23 cellular contexts compared by ENCODE assay signal in genomic region chr1:227958617-227959324, GRCh38. TPM values are rescaled to one million over a fixed set of nuclear protein-coding genes. Genes with fewer than 3 reads are reported as not detected.
"Had no signal": no experiment of that assay in that cellular context is flagged by ENCODE, and none has a peak within 500 bp of the region (broad histone marks: within the 10 kb centered on the region; RNA-seq: fewer than 3 reads in every experiment).

No MANE protein-coding gene starts in this region.

- H3K4me3 Mint-ChIP-seq: activated CD4-positive, alpha-beta memory T cell treated with anti-CD3 and anti-CD28 coated beads, Interleukin-2, amount 10 ng/mL, durations not matched to agents 7 days and 5 days; activated naive CD8-positive, alpha-beta T cell treated with anti-CD3 and anti-CD28 coated beads, Interleukin-2, amount 10 ng/mL, durations not matched to agents 7 days and 5 days; activated T-cell treated with anti-CD3 and anti-CD28 coated beads, Interleukin-2, amount 50 U/mL, for 72 hours; natural killer cell treated with Interleukin-12 subunit alpha and Interleukin-12 subunit beta and Interleukin-15 and Interleukin-18, amount 100 ng/mL, for 72 hours; stimulated activated naive CD8-positive, alpha-beta T cell treated with anti-CD3 and anti-CD28 coated beads, Interleukin-15, amount 100 ng/mL, for 72 hours; T-helper 2 cell treated with Interferon-gamma antibody and Interleukin-4, amounts not matched to agents 5 μg/mL and 100 μg/mL, for 36 hours had no signal

- H3K27ac Mint-ChIP-seq: activated CD4-positive, alpha-beta memory T cell treated with anti-CD3 and anti-CD28 coated beads, Interleukin-2, amount 10 ng/mL, durations not matched to agents 7 days and 5 days; activated naive CD8-positive, alpha-beta T cell treated with anti-CD3 and anti-CD28 coated beads, Interleukin-2, amount 10 ng/mL, durations not matched to agents 7 days and 5 days; activated T-cell treated with anti-CD3 and anti-CD28 coated beads, Interleukin-2, amount 50 U/mL, for 72 hours; natural killer cell treated with Interleukin-12 subunit alpha and Interleukin-12 subunit beta and Interleukin-15 and Interleukin-18, amount 100 ng/mL, for 72 hours; stimulated activated naive CD8-positive, alpha-beta T cell treated with anti-CD3 and anti-CD28 coated beads, Interleukin-15, amount 100 ng/mL, for 72 hours; T-helper 2 cell treated with Interferon-gamma antibody and Interleukin-4, amounts not matched to agents 5 μg/mL and 100 μg/mL, for 36 hours had no signal

- H3K27me3 ChIP-seq: cardiac muscle cell, upper lobe of left lung had no signal

- DNase-seq: activated CD4-positive, alpha-beta memory T cell treated with anti-CD3 and anti-CD28 coated beads, Interleukin-2, amount 10 ng/mL, durations not matched to agents 7 days and 5 days; activated CD4-positive, alpha-beta T cell treated with anti-CD3 and anti-CD28 coated beads for 4 hours; activated naive CD4-positive, alpha-beta T cell; activated naive CD8-positive, alpha-beta T cell treated with anti-CD3 and anti-CD28 coated beads, Interleukin-2, amount 10 ng/mL, durations not matched to agents 7 days and 5 days; activated T-cell treated with anti-CD3 and anti-CD28 coated beads, Interleukin-2, amount 50 U/mL, for 72 hours; amygdala; erythroblast; gastrocnemius medialis; kidney glomerular epithelial cell; nucleus accumbens; retina; SHP77 treated with DMSO at 0.1 percent for 48 hours; SK-N-SH; stimulated activated CD4-positive, alpha-beta T cell treated with anti-CD3 and anti-CD28 coated beads, Interleukin-15, amount 100 ng/mL, for 24 hours; stimulated activated CD4-positive, alpha-beta T cell treated with anti-CD3 and anti-CD28 coated beads, Interleukin-2, amount 100 ng/mL, for 48 hours; stimulated activated naive CD8-positive, alpha-beta T cell treated with anti-CD3 and anti-CD28 coated beads, Interleukin-15, amount 100 ng/mL, for 72 hours; upper lobe of left lung had no signal

- H3K36me3 ChIP-seq: cardiac muscle cell, gastrocnemius medialis, upper lobe of left lung had no signal

- H3K9me3 ChIP-seq: SK-N-SH had no signal

- ATAC-seq: activated T-cell treated with anti-CD3 and anti-CD28 coated beads, Interleukin-2, amount 50 U/mL, for 72 hours; gastrocnemius medialis; natural killer cell treated with Interleukin-12 subunit alpha and Interleukin-12 subunit beta and Interleukin-15 and Interleukin-18, amount 100 ng/mL, for 72 hours; stimulated activated naive CD8-positive, alpha-beta T cell treated with anti-CD3 and anti-CD28 coated beads, Interleukin-15, amount 100 ng/mL, for 72 hours had no signal

- H3K9me3 Mint-ChIP-seq: activated CD4-positive, alpha-beta memory T cell treated with anti-CD3 and anti-CD28 coated beads, Interleukin-2, amount 10 ng/mL, durations not matched to agents 7 days and 5 days; activated naive CD8-positive, alpha-beta T cell treated with anti-CD3 and anti-CD28 coated beads, Interleukin-2, amount 10 ng/mL, durations not matched to agents 7 days and 5 days; activated T-cell treated with anti-CD3 and anti-CD28 coated beads, Interleukin-2, amount 50 U/mL, for 72 hours; natural killer cell treated with Interleukin-12 subunit alpha and Interleukin-12 subunit beta and Interleukin-15 and Interleukin-18, amount 100 ng/mL, for 72 hours; stimulated activated naive CD8-positive, alpha-beta T cell treated with anti-CD3 and anti-CD28 coated beads, Interleukin-15, amount 100 ng/mL, for 72 hours had no signal

- H3K4me3 ChIP-seq: cardiac muscle cell, gastrocnemius medialis, skin epidermis, upper lobe of left lung had no signal

- H3K36me3 Mint-ChIP-seq: activated naive CD8-positive, alpha-beta T cell treated with anti-CD3 and anti-CD28 coated beads, Interleukin-2, amount 10 ng/mL, durations not matched to agents 7 days and 5 days; natural killer cell treated with Interleukin-12 subunit alpha and Interleukin-12 subunit beta and Interleukin-15 and Interleukin-18, amount 100 ng/mL, for 72 hours had no signal

- H3K27ac ChIP-seq: cardiac muscle cell, gastrocnemius medialis, skin epidermis, upper lobe of left lung had no signal

RNA-seq across cellular contexts. Expression of gene WNT3A, which starts 48.0 kb away (rescaled TPM):
- total RNA-seq: activated CD4-positive, alpha-beta memory T cell treated with anti-CD3 and anti-CD28 coated beads, Interleukin-2, amount 10 ng/mL, durations not matched to agents 7 days and 5 days; activated naive CD8-positive, alpha-beta T cell treated with anti-CD3 and anti-CD28 coated beads, Interleukin-2, amount 10 ng/mL, durations not matched to agents 7 days and 5 days; activated T-cell treated with anti-CD3 and anti-CD28 coated beads, Interleukin-2, amount 50 U/mL, for 72 hours; cardiac muscle cell; dermis microvascular lymphatic vessel endothelial cell; gastrocnemius medialis; natural killer cell treated with Interleukin-12 subunit alpha and Interleukin-12 subunit beta and Interleukin-15 and Interleukin-18, amount 100 ng/mL, for 72 hours; temporal lobe had no signal
